8 cellular contexts compared by ENCODE assay signal in genomic region chr14:60164717-60165546, GRCh38. TPM values are rescaled to one million over a fixed set of nuclear protein-coding genes. Genes with fewer than 3 reads are reported as not detected.
A peak's percentile ranks its signal among the peaks of the same experiment; 100 is the strongest.
DNase-seq lines count a peak whose midpoint lies in the region; ATAC-seq and TF ChIP-seq lines count a peak whose summit lies in the region.

Gene DHRS7 (minus strand): TSS chr14:60165398. CDS start chr14:60165309, 89 bp downstream.

- H3K27ac ChIP-seq in lung (ENCODE audit: low read depth in 1 of 2, low read length in 1 of 2), result peak within 1 kb of the TSS; percentile 96 to 99

- H3K9me3 ChIP-seq in BE2C (no peaks in the 10 kb centered on the region), lung (ENCODE audit: control insufficient read depth in 2 of 2, insufficient read depth in 1 of 2, low read length in 1 of 2) (no peaks in the 10 kb centered on the region)

- DNase-seq in BE2C, result peak; percentile 89
- peak; percentile 77 to 95 for DNase-seq in NCI-H526 (lab: John Stamatoyannopoulos, UW)
- peak; percentile 72 to 77 for DNase-seq in activated CD4-positive, alpha-beta T cell treated with anti-CD3 and anti-CD28 coated beads, Interleukin-2, amount 50 U/mL, for 48 hours
- peak; percentile 87 for DNase-seq in ecto neural progenitor cell (ENCODE audit: low spot score)
- peak; percentile 84 for DNase-seq in lung (ENCODE audit: low spot score)
- DNase-seq in stimulated activated CD4-positive, alpha-beta T cell treated with anti-CD3 and anti-CD28 coated beads, TNF-alpha, amount 100 ng/mL, for 24 hours (ENCODE audit: low read depth in 3 of 3), result peak; percentile 22 to 73 (median 35)

- WGBS in lung, 2 donors, result 0% methylated on average over 65 to 68 of the region's 68 CpGs

- H3K4me1 ChIP-seq in BE2C, result no peaks in the 10 kb centered on the region; the same call in 1 of the 2 replicates
- peaks cover 0 to 5% of the 10 kb centered on the region in 2 donors for H3K4me1 ChIP-seq in lung (ENCODE audit: control insufficient read depth in 2 of 2, insufficient read depth in 2 of 2, low read length in 2 of 2)

- H3K4me3 ChIP-seq in BE2C (ENCODE audit: low read depth, low read length), result peak within 1 kb of the TSS; percentile 95
- peak within 1 kb of the TSS; percentile 82 for H3K4me3 ChIP-seq in lung

- H3K27me3 ChIP-seq in BE2C (no peaks in the 10 kb centered on the region), lung (ENCODE audit: control insufficient read depth, insufficient read depth) (no peaks in the 10 kb centered on the region)

- ATAC-seq in GM19023 (IDR thresholded peaks at IDR 0.05; ENCODE audit: unreplicated experiment) (peak; percentile 91), HG03196 (IDR thresholded peaks at IDR 0.05; ENCODE audit: unreplicated experiment) (peak; percentile 91), lung (ENCODE audit: insufficient read depth, low FRiP score) (peak; percentile 97)

- TF ChIP-seq CTCF in BE2C (IDR thresholded peaks at IDR 0.05; ENCODE audit: low read depth, low read length) (peak; percentile 50), lung (IDR thresholded peaks at IDR 0.05; ENCODE audit: control extremely low read depth, extremely low read depth) (no peak)

- H3K36me3 ChIP-seq in BE2C (no peaks in the 10 kb centered on the region), lung (ENCODE audit: control insufficient read depth in 2 of 2, insufficient read depth in 2 of 2, low read length in 2 of 2) (peaks cover 0 to 3% of the 10 kb centered on the region in 2 donors)

RNA-seq across cellular contexts. Expression of gene DHRS7, which starts in this region (rescaled TPM):
- 104 TPM for polyA plus RNA-seq in BE2C (2012; ENCODE audit: insufficient read depth, insufficient read length, low read depth)
- total RNA-seq in lung, result 10 to 100 TPM; 45.5 to 81.2 TPM
- 10 to 100 TPM; 74.8 to 91.8 TPM for polyA plus RNA-seq in lung

Comparison
In these comparisons a context has a peak if more than half of its experiments do, and no peak if none do; other contexts are left out.
1. Peak in every context shown above with its lines: DNase-seq, ATAC-seq, H3K4me3 ChIP-seq and H3K27ac ChIP-seq.
2. DNase-seq: peak in every context shown above with its lines; median percentile 89 in BE2C; 87 in ecto neural progenitor cell; 86 in NCI-H526; 84 in lung; 74 in activated CD4-positive, alpha-beta T cell treated with anti-CD3 and anti-CD28 coated beads, Interleukin-2, amount 50 U/mL, for 48 hours; 35 in stimulated activated CD4-positive, alpha-beta T cell treated with anti-CD3 and anti-CD28 coated beads, TNF-alpha, amount 100 ng/mL, for 24 hours.